In the genomic region with DNA sequence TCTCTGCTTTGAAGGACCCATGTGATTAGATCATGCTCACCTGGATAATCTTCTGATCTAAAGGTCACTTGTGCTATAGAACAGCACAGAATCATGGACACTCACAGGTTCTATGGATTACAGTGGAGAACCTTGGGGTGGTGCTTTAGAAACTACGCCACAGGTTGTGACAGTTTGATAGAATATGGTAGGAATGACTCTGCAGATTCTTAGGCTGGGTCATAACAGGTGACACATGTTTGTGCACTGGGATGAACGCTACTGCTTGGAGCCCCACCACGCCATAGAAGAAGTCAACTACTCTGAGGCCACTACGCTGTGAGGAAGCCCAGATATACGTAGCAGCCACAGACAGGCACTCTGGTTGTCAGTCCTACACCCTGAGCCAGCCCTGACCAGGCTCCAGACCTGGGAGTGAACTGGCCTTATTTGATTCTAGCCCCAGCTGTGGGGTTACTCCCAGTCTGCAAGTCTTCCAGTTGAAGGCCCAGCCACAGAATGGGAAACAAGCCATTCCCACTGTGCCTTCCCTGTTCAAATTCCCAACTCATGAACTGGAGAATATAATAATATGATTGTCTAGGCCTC, we compare ENCODE assay signal across 36 cellular contexts.
"Had no signal": no experiment of that assay in that cellular context is flagged by ENCODE, and none has a peak within 500 bp of the region (broad histone marks: within the 10 kb centered on the region; RNA-seq: fewer than 3 reads in every experiment).

No MANE protein-coding gene starts in this region.

- ATAC-seq: activated CD4-positive, CD25-positive, alpha-beta regulatory T cell treated with anti-CD3 and anti-CD28 coated beads, Interleukin-2, amount 50 U/mL, for 24 hours; activated CD8-positive, alpha-beta T cell treated with anti-CD3 and anti-CD28 coated beads for 36 hours; activated naive CD8-positive, alpha-beta T cell treated with anti-CD3 and anti-CD28 coated beads, Interleukin-2, amount 50 U/mL, for 24 hours; body of pancreas; T-cell had no signal

- H3K36me3 Mint-ChIP-seq: activated naive CD4-positive, alpha-beta T cell treated with anti-CD3 and anti-CD28 coated beads, Interleukin-2, amount 50 U/mL, for 24 hours; activated naive CD8-positive, alpha-beta T cell treated with anti-CD3 and anti-CD28 coated beads for 36 hours; T-cell had no signal

- H3K27ac Mint-ChIP-seq: activated B cell treated with CpG ODN at 0.5 μM for 24 hours; activated CD8-positive, alpha-beta T cell treated with anti-CD3 and anti-CD28 coated beads for 36 hours; activated naive CD4-positive, alpha-beta T cell treated with anti-CD3 and anti-CD28 coated beads for 36 hours; activated naive CD4-positive, alpha-beta T cell treated with anti-CD3 and anti-CD28 coated beads, Interleukin-2, amount 50 U/mL, for 24 hours; activated naive CD8-positive, alpha-beta T cell treated with anti-CD3 and anti-CD28 coated beads for 36 hours; activated naive CD8-positive, alpha-beta T cell treated with anti-CD3 and anti-CD28 coated beads, Interleukin-2, amount 50 U/mL, for 24 hours; activated T-helper 1 cell treated with anti-CD3 and anti-CD28 coated beads, Interleukin-12 subunit alpha, Interleukin-12 subunit beta, Interleukin-2, Interleukin-4 antibody, amounts not matched to agents 30 ng/mL and 10 ng/mL and 1 ng/mL, durations not matched to agents 14 hours and 24 hours and 36 hours; activated T-helper 2 cell treated with anti-CD3 and anti-CD28 coated beads, Interferon-gamma antibody, Interleukin-2, Interleukin-4, amounts not matched to agents 10 μg/mL and 5 μg/mL and 100 μg/mL, durations not matched to agents 14 hours and 24 hours and 36 hours; T-cell; T-helper 1 cell treated with Interleukin-12 subunit alpha and Interleukin-12 subunit beta and Interleukin-4 antibody, amounts not matched to agents 30 μg/mL and 1 μg/mL, for 36 hours had no signal

- H3K27ac ChIP-seq: adrenal gland, body of pancreas, epithelial cell of prostate, WERI-Rb-1 had no signal

- H3K4me3 ChIP-seq: adrenal gland, body of pancreas had no signal

- H3K9me3 ChIP-seq: adrenal gland, body of pancreas had no signal

- H3K36me3 ChIP-seq: adrenal gland, WERI-Rb-1 had no signal

- DNase-seq: activated B cell treated with CpG ODN at 0.5 μM for 24 hours; activated CD4-positive, alpha-beta T cell treated with anti-CD3 and anti-CD28 coated beads for 48 hours; activated CD4-positive, alpha-beta T cell treated with anti-CD3 and anti-CD28 coated beads, Interleukin-2, amount 50 U/mL, for 1 hour; activated CD4-positive, alpha-beta T cell treated with anti-CD3 and anti-CD28 coated beads, Interleukin-2, amount 50 U/mL, for 48 hours; activated CD8-positive, alpha-beta memory T cell treated with anti-CD3 and anti-CD28 coated beads for 24 hours; activated CD8-positive, alpha-beta memory T cell treated with anti-CD3 and anti-CD28 coated beads, Interleukin-2, amount 50 U/mL, for 4 hours; activated CD8-positive, alpha-beta T cell treated with anti-CD3 and anti-CD28 coated beads for 36 hours; activated effector memory CD4-positive, alpha-beta T cell treated with anti-CD3 and anti-CD28 coated beads, Interleukin-2, amount 50 U/mL, for 16 hours; activated naive CD4-positive, alpha-beta T cell treated with anti-CD3 and anti-CD28 coated beads for 36 hours; activated naive CD8-positive, alpha-beta T cell treated with anti-CD3 and anti-CD28 coated beads for 36 hours; activated naive CD8-positive, alpha-beta T cell treated with anti-CD3 and anti-CD28 coated beads, Interleukin-2, amount 50 U/mL, for 24 hours; activated T-cell treated with anti-CD3 and anti-CD28 coated beads, Interleukin-2, amount 50 U/mL, for 1 hour; activated T-cell treated with anti-CD3 and anti-CD28 coated beads, Interleukin-2, amount 50 U/mL, for 48 hours; adrenal gland; amygdala; aorta; body of pancreas; caudate nucleus; cortex of kidney; dermis blood vessel endothelial cell; effector CD8-positive, alpha-beta T cell; foreskin fibroblast; SW 1271; T-cell; T-helper 9 cell; WERI-Rb-1 had no signal

- H3K27me3 ChIP-seq: adrenal gland, body of pancreas had no signal

- H3K4me1 Mint-ChIP-seq: activated B cell treated with CpG ODN at 0.5 μM for 24 hours; activated naive CD4-positive, alpha-beta T cell treated with anti-CD3 and anti-CD28 coated beads, Interleukin-2, amount 50 U/mL, for 24 hours; activated naive CD8-positive, alpha-beta T cell treated with anti-CD3 and anti-CD28 coated beads for 36 hours; activated naive CD8-positive, alpha-beta T cell treated with anti-CD3 and anti-CD28 coated beads, Interleukin-2, amount 50 U/mL, for 24 hours; T-cell had no signal

- H3K4me3 Mint-ChIP-seq: activated B cell treated with CpG ODN at 0.5 μM for 24 hours; activated CD8-positive, alpha-beta T cell treated with anti-CD3 and anti-CD28 coated beads for 36 hours; activated naive CD4-positive, alpha-beta T cell treated with anti-CD3 and anti-CD28 coated beads for 36 hours; activated naive CD4-positive, alpha-beta T cell treated with anti-CD3 and anti-CD28 coated beads, Interleukin-2, amount 50 U/mL, for 24 hours; activated naive CD8-positive, alpha-beta T cell treated with anti-CD3 and anti-CD28 coated beads for 36 hours; activated naive CD8-positive, alpha-beta T cell treated with anti-CD3 and anti-CD28 coated beads, Interleukin-2, amount 50 U/mL, for 24 hours; activated T-helper 1 cell treated with anti-CD3 and anti-CD28 coated beads, Interleukin-12 subunit alpha, Interleukin-12 subunit beta, Interleukin-2, Interleukin-4 antibody, amounts not matched to agents 30 ng/mL and 10 ng/mL and 1 ng/mL, durations not matched to agents 14 hours and 24 hours and 36 hours; T-cell; T-helper 1 cell treated with Interleukin-12 subunit alpha and Interleukin-12 subunit beta and Interleukin-4 antibody, amounts not matched to agents 30 μg/mL and 1 μg/mL, for 36 hours had no signal

- H3K4me1 ChIP-seq: adrenal gland, body of pancreas had no signal

- H3K9me3 Mint-ChIP-seq: activated B cell treated with CpG ODN at 0.5 μM for 24 hours; activated CD8-positive, alpha-beta T cell treated with anti-CD3 and anti-CD28 coated beads for 36 hours; activated naive CD4-positive, alpha-beta T cell treated with anti-CD3 and anti-CD28 coated beads for 36 hours; activated naive CD4-positive, alpha-beta T cell treated with anti-CD3 and anti-CD28 coated beads, Interleukin-2, amount 50 U/mL, for 24 hours; activated naive CD8-positive, alpha-beta T cell treated with anti-CD3 and anti-CD28 coated beads for 36 hours; activated naive CD8-positive, alpha-beta T cell treated with anti-CD3 and anti-CD28 coated beads, Interleukin-2, amount 50 U/mL, for 24 hours; activated T-helper 1 cell treated with anti-CD3 and anti-CD28 coated beads, Interleukin-12 subunit alpha, Interleukin-12 subunit beta, Interleukin-2, Interleukin-4 antibody, amounts not matched to agents 30 ng/mL and 10 ng/mL and 1 ng/mL, durations not matched to agents 14 hours and 24 hours and 36 hours; activated T-helper 2 cell treated with anti-CD3 and anti-CD28 coated beads, Interferon-gamma antibody, Interleukin-2, Interleukin-4, amounts not matched to agents 10 μg/mL and 5 μg/mL and 100 μg/mL, durations not matched to agents 14 hours and 24 hours and 36 hours; T-cell had no signal

- H3K27me3 Mint-ChIP-seq: activated B cell treated with CpG ODN at 0.5 μM for 24 hours; activated CD8-positive, alpha-beta T cell treated with anti-CD3 and anti-CD28 coated beads for 36 hours; activated naive CD8-positive, alpha-beta T cell treated with anti-CD3 and anti-CD28 coated beads for 36 hours; activated naive CD8-positive, alpha-beta T cell treated with anti-CD3 and anti-CD28 coated beads, Interleukin-2, amount 50 U/mL, for 24 hours; T-cell had no signal

- FAIRE-seq: colon, endometrium, endothelial cell of umbilical vein, frontal cortex had no signal
